Comparison of ENCODE assay signal across 2 cellular contexts in genomic region chr20:8389381-8390368, GRCh38.
TF ChIP-seq lines count a peak whose summit lies in the region.

No MANE protein-coding gene starts in this region.

TF ChIP-seq in IMR-90, 13 proteins besides CTCF, POLR2A, EP300 and RAD21:
- TF ChIP-seq SMC3 (IDR thresholded peaks at IDR 0.05; ENCODE audit: low read depth, low read length) (peak; percentile 59), ELK1 (IDR thresholded peaks at IDR 0.05; ENCODE audit: borderline replicate concordance, low read depth, low read length) (no peak), CEBPB (IDR thresholded peaks at IDR 0.05; ENCODE audit: low read depth, low read length) (peak; percentile 30; the same call in 1 of the 2 replicates), MAFK (IDR thresholded peaks at IDR 0.05; ENCODE audit: low read depth, low read length) (no peak), BHLHE40 (IDR thresholded peaks at IDR 0.05; ENCODE audit: low read depth, low read length) (no peak)

TF ChIP-seq in neural cell, 6 proteins besides CTCF, POLR2A, EP300 and RAD21:
- TF ChIP-seq TAF1 (IDR thresholded peaks at IDR 0.05; ENCODE audit: low read depth): no peak
- TF ChIP-seq, protein P1, sequence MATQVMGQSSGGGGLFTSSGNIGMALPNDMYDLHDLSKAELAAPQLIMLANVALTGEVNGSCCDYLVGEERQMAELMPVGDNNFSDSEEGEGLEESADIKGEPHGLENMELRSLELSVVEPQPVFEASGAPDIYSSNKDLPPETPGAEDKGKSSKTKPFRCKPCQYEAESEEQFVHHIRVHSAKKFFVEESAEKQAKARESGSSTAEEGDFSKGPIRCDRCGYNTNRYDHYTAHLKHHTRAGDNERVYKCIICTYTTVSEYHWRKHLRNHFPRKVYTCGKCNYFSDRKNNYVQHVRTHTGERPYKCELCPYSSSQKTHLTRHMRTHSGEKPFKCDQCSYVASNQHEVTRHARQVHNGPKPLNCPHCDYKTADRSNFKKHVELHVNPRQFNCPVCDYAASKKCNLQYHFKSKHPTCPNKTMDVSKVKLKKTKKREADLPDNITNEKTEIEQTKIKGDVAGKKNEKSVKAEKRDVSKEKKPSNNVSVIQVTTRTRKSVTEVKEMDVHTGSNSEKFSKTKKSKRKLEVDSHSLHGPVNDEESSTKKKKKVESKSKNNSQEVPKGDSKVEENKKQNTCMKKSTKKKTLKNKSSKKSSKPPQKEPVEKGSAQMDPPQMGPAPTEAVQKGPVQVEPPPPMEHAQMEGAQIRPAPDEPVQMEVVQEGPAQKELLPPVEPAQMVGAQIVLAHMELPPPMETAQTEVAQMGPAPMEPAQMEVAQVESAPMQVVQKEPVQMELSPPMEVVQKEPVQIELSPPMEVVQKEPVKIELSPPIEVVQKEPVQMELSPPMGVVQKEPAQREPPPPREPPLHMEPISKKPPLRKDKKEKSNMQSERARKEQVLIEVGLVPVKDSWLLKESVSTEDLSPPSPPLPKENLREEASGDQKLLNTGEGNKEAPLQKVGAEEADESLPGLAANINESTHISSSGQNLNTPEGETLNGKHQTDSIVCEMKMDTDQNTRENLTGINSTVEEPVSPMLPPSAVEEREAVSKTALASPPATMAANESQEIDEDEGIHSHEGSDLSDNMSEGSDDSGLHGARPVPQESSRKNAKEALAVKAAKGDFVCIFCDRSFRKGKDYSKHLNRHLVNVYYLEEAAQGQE (IDR thresholded peaks at IDR 0.05; ENCODE audit: borderline replicate concordance): no peak
- TF ChIP-seq SMC3 (conservative IDR thresholded peaks at IDR 0.05; ENCODE audit: poor library complexity): peak; percentile 79
- TF ChIP-seq POLR2AphosphoS5 (IDR thresholded peaks at IDR 0.05): no peak
- TF ChIP-seq MXI1 (conservative IDR thresholded peaks at IDR 0.05; ENCODE audit: poor library complexity, severe bottlenecking): no peak
- TF ChIP-seq EZH2 (IDR thresholded peaks at IDR 0.05; ENCODE audit: borderline replicate concordance, insufficient read depth, low read length, poor library complexity, severe bottlenecking): no peak
